Comparison of ENCODE assay signal across 14 cellular contexts in the genomic region with DNA sequence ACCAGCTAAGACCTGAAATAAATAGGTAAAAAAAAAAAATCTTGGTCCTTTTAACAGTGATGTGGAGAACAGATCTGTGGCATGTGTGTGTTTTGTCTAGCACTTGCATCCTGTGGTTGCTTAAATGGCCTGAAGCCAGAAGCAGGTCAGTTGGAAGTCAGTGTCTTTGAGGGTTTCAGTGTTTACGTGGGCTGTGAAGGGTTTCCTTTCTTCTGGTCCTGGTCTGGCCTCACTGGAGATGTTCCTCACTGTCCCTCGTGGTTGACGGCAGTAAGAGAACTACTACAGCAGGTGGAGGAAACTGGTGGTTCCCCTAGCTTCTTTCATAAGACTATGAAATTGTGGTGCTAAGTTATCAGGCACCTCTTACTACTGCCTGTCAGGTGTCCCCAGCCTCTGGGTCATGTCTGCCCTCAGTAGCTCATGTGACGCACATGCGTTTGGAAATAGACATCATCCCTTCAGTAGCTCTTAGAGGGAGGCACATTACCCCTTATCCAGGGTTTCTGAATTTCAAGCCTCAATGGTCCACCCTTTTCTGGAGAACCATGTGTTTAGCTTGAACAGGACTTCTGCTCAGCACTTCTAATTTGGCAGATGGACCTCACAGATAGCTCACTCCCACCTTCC. TPM values are rescaled to one million over a fixed set of nuclear protein-coding genes. Genes with fewer than 3 reads are reported as not detected.
DNase-seq lines count a peak whose midpoint lies in the region; ATAC-seq and TF ChIP-seq lines count a peak whose summit lies in the region.
"Had no signal": no experiment of that assay in that cellular context is flagged by ENCODE, and none has a peak within 500 bp of the region (broad histone marks: within the 10 kb centered on the region; RNA-seq: fewer than 3 reads in every experiment).

No MANE protein-coding gene starts in this region.

- H3K27ac ChIP-seq in ascending aorta, result no peak overlapping the region
- H3K27ac ChIP-seq: body of pancreas, ovary had no signal

- intact Hi-C loops in ascending aorta (cut with DNase I), result no loop called here

- no peak overlapping the region for H3K27ac Mint-ChIP-seq in activated CD4-positive, alpha-beta memory T cell treated with anti-CD3 and anti-CD28 coated beads, Interleukin-2, amount 10 ng/mL, durations not matched to agents 7 days and 5 days

- no peaks in the 10 kb centered on the region for H3K36me3 Mint-ChIP-seq in activated CD4-positive, alpha-beta memory T cell treated with anti-CD3 and anti-CD28 coated beads, Interleukin-2, amount 10 ng/mL, durations not matched to agents 7 days and 5 days (ENCODE audit: low read depth)

- no peak overlapping the region for H3K4me3 ChIP-seq in choroid plexus epithelial cell (ENCODE audit: low read depth, low read length)
- H3K4me3 ChIP-seq in ascending aorta, result no peak overlapping the region
- H3K4me3 ChIP-seq in H7 (ENCODE audit: insufficient read depth, low read depth, low read length), result no peak overlapping the region
- H3K4me3 ChIP-seq: body of pancreas, ovary had no signal

- no peak overlapping the region for H3K4me3 Mint-ChIP-seq in activated CD4-positive, alpha-beta memory T cell treated with anti-CD3 and anti-CD28 coated beads, Interleukin-2, amount 10 ng/mL, durations not matched to agents 7 days and 5 days

- H3K27me3 ChIP-seq in ascending aorta, result no peaks in the 10 kb centered on the region
- no peaks in the 10 kb centered on the region for H3K27me3 ChIP-seq in H7 (ENCODE audit: control insufficient read depth, insufficient read depth, low read length)
- H3K27me3 ChIP-seq: body of pancreas, ovary had no signal

- no peaks in the 10 kb centered on the region for H3K27me3 Mint-ChIP-seq in activated CD4-positive, alpha-beta memory T cell treated with anti-CD3 and anti-CD28 coated beads, Interleukin-2, amount 10 ng/mL, durations not matched to agents 7 days and 5 days

- TF ChIP-seq CTCF in choroid plexus epithelial cell (conservative IDR thresholded peaks at IDR 0.05; ENCODE audit: low read depth, low read length), result no peak
- TF ChIP-seq CTCF in ascending aorta (IDR thresholded peaks at IDR 0.05), result no peak

- no peaks in the 10 kb centered on the region for H3K4me1 ChIP-seq in ascending aorta
- H3K4me1 ChIP-seq: body of pancreas had no signal

- DNase-seq in choroid plexus epithelial cell (ENCODE audit: low read depth), result peak; percentile 57
- DNase-seq in activated CD4-positive, alpha-beta memory T cell treated with anti-CD3 and anti-CD28 coated beads, Interleukin-2, amount 10 ng/mL, durations not matched to agents 7 days and 5 days, result no peak
- no peak for DNase-seq in ascending aorta (ENCODE audit: low spot score in 2 of 2)
- no peak for DNase-seq in activated T-cell treated with anti-CD3 and anti-CD28 coated beads, Interleukin-2, amount 50 U/mL, for 48 hours
- no peak for DNase-seq in H7
- DNase-seq: activated CD4-positive, alpha-beta T cell treated with anti-CD3 and anti-CD28 coated beads for 1 hour; body of pancreas; NCI-H748 treated with DMSO at 0.1 percent for 48 hours; ovary had no signal

- ATAC-seq in GM18499 (IDR thresholded peaks at IDR 0.05; ENCODE audit: insufficient read depth, unreplicated experiment), result peak; percentile 92
- ATAC-seq in GM21390 (IDR thresholded peaks at IDR 0.05; ENCODE audit: unreplicated experiment), result peak; percentile 98
- ATAC-seq in HG03139 (IDR thresholded peaks at IDR 0.05; ENCODE audit: unreplicated experiment), result peak; percentile 98
- ATAC-seq: body of pancreas had no signal

- H3K4me1 Mint-ChIP-seq in activated CD4-positive, alpha-beta memory T cell treated with anti-CD3 and anti-CD28 coated beads, Interleukin-2, amount 10 ng/mL, durations not matched to agents 7 days and 5 days, result peaks cover 4% of the 10 kb centered on the region

- CTCF ChIA-PET in activated CD4-positive, alpha-beta memory T cell treated with anti-CD3 and anti-CD28 coated beads, Interleukin-2, amount 10 ng/mL, durations not matched to agents 7 days and 5 days (lab: Charles Lee), result no interaction called here

- no peaks in the 10 kb centered on the region for H3K9me3 Mint-ChIP-seq in activated CD4-positive, alpha-beta memory T cell treated with anti-CD3 and anti-CD28 coated beads, Interleukin-2, amount 10 ng/mL, durations not matched to agents 7 days and 5 days

- H3K9me3 ChIP-seq in ascending aorta, result no peaks in the 10 kb centered on the region
- H3K9me3 ChIP-seq: body of pancreas, ovary had no signal

- POLR2A ChIA-PET in activated CD4-positive, alpha-beta memory T cell treated with anti-CD3 and anti-CD28 coated beads, Interleukin-2, amount 10 ng/mL, durations not matched to agents 7 days and 5 days (lab: Charles Lee), result interaction anchor here (0.7 kb wide), 1 partner anchor 687 kb away, joined by 3 read pairs; no protein-coding TSS in a partner anchor

- H3K36me3 ChIP-seq in ascending aorta (no peaks in the 10 kb centered on the region), H7 (replicated peaks; ENCODE audit: control insufficient read depth, insufficient read depth, low read length) (no peaks in the 10 kb centered on the region)
- H3K36me3 ChIP-seq: ovary had no signal

RNA-seq across cellular contexts. Expression of a gene that starts 59.4 kb away (rescaled TPM):
- total RNA-seq in activated CD4-positive, alpha-beta memory T cell treated with anti-CD3 and anti-CD28 coated beads, Interleukin-2, amount 10 ng/mL, durations not matched to agents 7 days and 5 days, result not detected
- total RNA-seq in ascending aorta, result not detected
- total RNA-seq in H7 (2014; rRNA removed; shearing (Covaris generic)), result not detected in 2 replicates
- total RNA-seq: body of pancreas, glomerular endothelial cell, HT1080, ovary had no signal
